ENCODE assay signal across 9 cellular contexts in the genomic region with DNA sequence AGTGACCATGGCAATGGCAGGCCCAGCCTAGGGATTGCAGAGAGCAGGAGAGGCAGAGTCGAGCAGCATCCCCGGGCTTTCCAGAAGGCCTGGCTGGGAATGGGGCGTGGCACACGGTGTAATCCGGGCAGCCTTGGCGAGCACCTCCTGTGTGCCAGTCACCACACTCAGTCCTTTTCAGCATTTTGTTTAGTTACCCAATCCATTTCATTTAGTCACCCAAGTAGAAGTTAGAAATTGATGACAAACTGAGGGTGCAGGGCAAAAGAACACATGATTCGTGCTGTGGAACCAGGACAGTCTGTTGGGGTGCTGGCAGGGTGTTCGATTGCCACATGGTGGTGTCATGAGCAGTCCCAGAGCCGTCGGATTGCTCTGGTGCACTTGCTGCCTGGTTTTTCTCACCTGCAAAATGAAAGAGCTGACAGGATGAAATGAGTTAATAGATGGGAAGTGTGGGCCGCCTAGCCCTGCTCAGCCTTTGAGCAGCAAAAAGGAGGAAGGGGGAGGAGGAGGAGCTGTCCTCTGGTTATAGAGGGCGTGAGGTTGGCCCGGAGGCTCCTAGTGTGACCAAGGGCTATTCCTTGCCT.
DNase-seq lines count a peak whose midpoint lies in the region; ATAC-seq and TF ChIP-seq lines count a peak whose summit lies in the region.
"Had no signal": no experiment of that assay in that cellular context is flagged by ENCODE, and none has a peak within 500 bp of the region (broad histone marks: within the 10 kb centered on the region; RNA-seq: fewer than 3 reads in every experiment).

No MANE protein-coding gene starts in this region.

- H2AFZ ChIP-seq in PC-3 (ENCODE audit: low read length) (no peak overlapping the region), smooth muscle cell (ENCODE audit: low read depth) (no peak overlapping the region)

- H3K27ac ChIP-seq in PC-3 (ENCODE audit: low read length) (no peak overlapping the region), smooth muscle cell (ENCODE audit: low read depth) (no peak overlapping the region)
- no peak overlapping the region for H3K27ac ChIP-seq in CD4-positive, alpha-beta memory T cell (ENCODE audit: low read depth, low read length)

- DNase-seq in SIG-M5 treated with dmso at 0.1 percent for 504 hours (lab: John Stamatoyannopoulos, UW; ENCODE audit: unreplicated experiment): peak; percentile 21
- DNase-seq in SIG-M5 (lab: John Stamatoyannopoulos, UW): no peak
- peak; percentile 2 for DNase-seq in PC-3
- peak; percentile 13 for DNase-seq in fibroblast of pulmonary artery (ENCODE audit: low read depth)
- no peak for DNase-seq in smooth muscle cell (lab: John Stamatoyannopoulos, UW; ENCODE audit: unreplicated experiment)
- no peak for DNase-seq in CD4-positive, alpha-beta memory T cell
- no peak for DNase-seq in stimulated activated naive CD4-positive, alpha-beta T cell treated with Interleukin-2 at 50 U/mL for 16 hours (lab: John Stamatoyannopoulos, UW)

- H3K79me2 ChIP-seq in PC-3 (ENCODE audit: low read length) (no peaks in the 10 kb centered on the region), smooth muscle cell (ENCODE audit: low read depth) (no peaks in the 10 kb centered on the region)

- intact Hi-C loops in PC-3 (cut with micrococcal nuclease): no loop called here
- intact Hi-C loops in CD4-positive, alpha-beta memory T cell (cut with micrococcal nuclease): no loop called here

- H3K4me3 ChIP-seq in PC-3 (ENCODE audit: low read length): no peak overlapping the region
- H3K4me3 ChIP-seq in fibroblast of pulmonary artery (replicated peaks; ENCODE audit: low read depth, low read length): no peak overlapping the region
- H3K4me3 ChIP-seq in smooth muscle cell: no peak overlapping the region
- no peak overlapping the region for H3K4me3 ChIP-seq in CD4-positive, alpha-beta memory T cell (ENCODE audit: low read length in 2 of 2)

- no peaks in the 10 kb centered on the region for H3K9me2 ChIP-seq in PC-3 (replicated peaks; ENCODE audit: low read length)

- H3K9me3 Mint-ChIP-seq in CD4-positive, alpha-beta memory T cell: no peaks in the 10 kb centered on the region
- H3K9me3 Mint-ChIP-seq: brain had no signal

- H3K4me2 ChIP-seq in PC-3 (ENCODE audit: low read length) (no peak overlapping the region), smooth muscle cell (no peak overlapping the region)

- H3K4me3 Mint-ChIP-seq in CD4-positive, alpha-beta memory T cell: no peak overlapping the region
- H3K4me3 Mint-ChIP-seq: brain had no signal

- H3K4me1 Mint-ChIP-seq in CD4-positive, alpha-beta memory T cell: no peaks in the 10 kb centered on the region
- H3K4me1 Mint-ChIP-seq: brain had no signal

- H3K36me3 ChIP-seq in PC-3 (ENCODE audit: low read depth, low read length): peaks cover 9% of the 10 kb centered on the region
- no peaks in the 10 kb centered on the region for H3K36me3 ChIP-seq in smooth muscle cell (ENCODE audit: low read depth)
- no peaks in the 10 kb centered on the region for H3K36me3 ChIP-seq in CD4-positive, alpha-beta memory T cell (ENCODE audit: insufficient read depth, low read length)

- H3K27ac Mint-ChIP-seq in CD4-positive, alpha-beta memory T cell: peak overlapping the region in 1 of 7 donors; percentile 15
- H3K27ac Mint-ChIP-seq: brain had no signal

- ATAC-seq in PC-3 (peak; percentile 75), HG03095 (IDR thresholded peaks at IDR 0.05; ENCODE audit: unreplicated experiment) (no peak)

- WGBS in smooth muscle cell (ENCODE audit: low lambda C conversion rate): 76% methylated on average over 13 of the region's 13 CpGs

- POLR2A ChIA-PET in PC-3 (lab: Charles Lee; ENCODE audit: unreplicated experiment): no interaction called here
- POLR2A ChIA-PET in CD4-positive, alpha-beta memory T cell (lab: Charles Lee; ENCODE audit: partially characterized antibody): no interaction called here

- no peaks in the 10 kb centered on the region for H3K36me3 Mint-ChIP-seq in CD4-positive, alpha-beta memory T cell

- H3K27me3 Mint-ChIP-seq in CD4-positive, alpha-beta memory T cell: peaks cover 7 to 9% of the 10 kb centered on the region in 2 donors

- H3K27me3 ChIP-seq in PC-3 (ENCODE audit: low read length) (no peaks in the 10 kb centered on the region), smooth muscle cell (ENCODE audit: low read depth) (no peaks in the 10 kb centered on the region)
- H3K27me3 ChIP-seq in CD4-positive, alpha-beta memory T cell (ENCODE audit: insufficient read depth, low read length): no peaks in the 10 kb centered on the region

- peak; percentile 51 for TF ChIP-seq CTCF in PC-3 (conservative IDR thresholded peaks at IDR 0.05; ENCODE audit: low read depth, low read length)
- TF ChIP-seq CTCF in fibroblast of pulmonary artery (IDR thresholded peaks at IDR 0.05; ENCODE audit: low read length, missing control alignments): peak; percentile 40
- peak; percentile 17 for TF ChIP-seq CTCF in smooth muscle cell (IDR thresholded peaks at IDR 0.05; ENCODE audit: borderline replicate concordance, insufficient read depth, poor library complexity, severe bottlenecking)

- H4K20me1 ChIP-seq in PC-3 (ENCODE audit: low read length) (no peaks in the 10 kb centered on the region), smooth muscle cell (ENCODE audit: low read depth) (no peaks in the 10 kb centered on the region)

- H3K4me1 ChIP-seq in PC-3 (ENCODE audit: insufficient read depth, low read length) (no peaks in the 10 kb centered on the region), smooth muscle cell (ENCODE audit: low read depth) (no peaks in the 10 kb centered on the region)
- no peaks in the 10 kb centered on the region for H3K4me1 ChIP-seq in CD4-positive, alpha-beta memory T cell (ENCODE audit: insufficient read depth, low read length)

- no peak overlapping the region for H3K9ac ChIP-seq in PC-3 (ENCODE audit: low read length)
- no peak overlapping the region for H3K9ac ChIP-seq in smooth muscle cell (ENCODE audit: low read depth)

- H3K9me3 ChIP-seq in PC-3 (ENCODE audit: low read length): no peaks in the 10 kb centered on the region
- H3K9me3 ChIP-seq in smooth muscle cell (replicated peaks; ENCODE audit: low read depth): no peaks in the 10 kb centered on the region
- no peaks in the 10 kb centered on the region for H3K9me3 ChIP-seq in CD4-positive, alpha-beta memory T cell (ENCODE audit: control insufficient read depth in 1 of 2, low read length in 2 of 2)

- H3F3A ChIP-seq in PC-3 (ENCODE audit: low read length, unreplicated experiment) (no peaks in the 10 kb centered on the region), smooth muscle cell (ENCODE audit: low read depth) (no peaks in the 10 kb centered on the region)

- CTCF ChIA-PET in PC-3 (lab: Charles Lee): interaction anchor here (0.6 kb wide), 1 partner anchor 284 kb away, joined by 3 read pairs; no protein-coding TSS in a partner anchor
- CTCF ChIA-PET in CD4-positive, alpha-beta memory T cell (lab: Charles Lee; ENCODE audit: partially characterized antibody): interaction anchor here (0.7 to 1.5 kb wide), 3 partner anchors 11 to 47 kb away, joined by 3 read pairs; no protein-coding TSS in a partner anchor

- no TSS peak for BruUV-seq in PC-3 (replicated peaks; lab: Mats Ljungman, UMichigan)

Comparison
In these comparisons a context has a peak if more than half of its experiments do, and no peak if none do; other contexts are left out.
1. DNase-seq: peak in SIG-M5 treated with dmso at 0.1 percent for 504 hours (single experiment), PC-3 (single experiment) and fibroblast of pulmonary artery (single experiment); none in SIG-M5 (single experiment), smooth muscle cell (single experiment), CD4-positive, alpha-beta memory T cell (0 of 5) and stimulated activated naive CD4-positive, alpha-beta T cell treated with Interleukin-2 at 50 U/mL for 16 hours (single experiment).
2. Peak in every context shown above with its lines, with median percentiles within 50 percentile points of each other: CTCF ChIP-seq.